15 cellular contexts compared by ENCODE assay signal in the genomic region with DNA sequence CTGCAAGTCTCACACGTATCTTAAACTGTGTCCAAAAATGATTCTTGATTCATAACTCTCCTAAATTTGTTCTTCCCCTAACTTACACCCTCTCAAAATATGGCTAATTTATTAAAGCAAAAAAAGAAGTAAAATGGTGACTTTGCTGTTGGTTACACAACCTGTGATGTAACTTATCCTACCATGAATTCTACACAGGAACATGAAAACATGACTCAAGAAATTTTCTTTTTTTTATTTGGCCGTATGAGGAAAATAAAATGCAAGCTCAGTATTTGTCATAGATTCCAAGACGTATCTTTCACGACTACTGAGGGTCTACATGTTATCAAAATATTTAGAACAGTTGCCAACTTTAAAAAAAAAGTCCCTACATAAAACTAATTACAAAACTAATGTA. TPM values are rescaled to one million over a fixed set of nuclear protein-coding genes. Genes with fewer than 3 reads are reported as not detected.
A peak's percentile ranks its signal among the peaks of the same experiment; 100 is the strongest.
DNase-seq lines count a peak whose midpoint lies in the region; ATAC-seq, FAIRE-seq and TF ChIP-seq lines count a peak whose summit lies in the region.
"Had no signal": no experiment of that assay in that cellular context is flagged by ENCODE, and none has a peak within 500 bp of the region (broad histone marks: within the 10 kb centered on the region; RNA-seq: fewer than 3 reads in every experiment).

No MANE protein-coding gene starts in this region.

- no peaks in the 10 kb centered on the region for H3K79me2 ChIP-seq in K562 (ENCODE audit: control insufficient read depth, insufficient read depth, low read length)
- H3K79me2 ChIP-seq in hepatocyte = peaks cover 94% of the 10 kb centered on the region

- no peak overlapping the region for H3K4ac ChIP-seq in IMR-90 (ENCODE audit: low read depth, low read length)

- no peak overlapping the region for H2BK20ac ChIP-seq in IMR-90 (ENCODE audit: low read depth, low read length)

- ATAC-seq in IMR-90 (ENCODE audit: low read depth) (no peak), K562 (no peak), GM19463 (IDR thresholded peaks at IDR 0.05; ENCODE audit: unreplicated experiment) (no peak)

- H4K8ac ChIP-seq in IMR-90 (ENCODE audit: low read depth in 2 of 2, low read length in 2 of 2) = no peak overlapping the region

- TF ChIP-seq POLR2A in IMR-90 (IDR thresholded peaks at IDR 0.05; ENCODE audit: low read depth, low read length) (no peak), K562 (conservative IDR thresholded peaks at IDR 0.05) (no peak)

- H3K14ac ChIP-seq in IMR-90 (replicated peaks; ENCODE audit: low read depth, low read length) = no peak overlapping the region

- H4K5ac ChIP-seq in IMR-90 (ENCODE audit: low read depth, low read length) = no peak overlapping the region

- H3K9me1 ChIP-seq in IMR-90 (ENCODE audit: insufficient read depth, low read length) = peaks cover 8% of the 10 kb centered on the region
- H3K9me1 ChIP-seq in K562 (ENCODE audit: control insufficient read depth, insufficient read depth, low read length) = no peaks in the 10 kb centered on the region

- H2AK5ac ChIP-seq in IMR-90 (ENCODE audit: low read depth, low read length) = no peak overlapping the region

- TF ChIP-seq EP300 in K562 (IDR thresholded peaks at IDR 0.05; ENCODE audit: low read length) = no peak

- H3K9ac ChIP-seq in IMR-90 (ENCODE audit: low read depth, low read length) = no peak overlapping the region
- H3K9ac ChIP-seq in K562 (ENCODE audit: insufficient read depth in 1 of 2, low read depth in 2 of 2, low read length in 2 of 2) = no peak overlapping the region
- H3K9ac ChIP-seq: BLaER1, SK-N-SH had no signal

- H2AK9ac ChIP-seq in IMR-90 (replicated peaks; ENCODE audit: low read depth, low read length, poor library complexity) = no peak overlapping the region

- BruUV-seq in IMR-90 (replicated peaks; lab: Mats Ljungman, UMichigan) (no TSS peak), K562 (replicated peaks; lab: Mats Ljungman, UMichigan) (no TSS peak)

- TF ChIP-seq CTCF in IMR-90 (conservative IDR thresholded peaks at IDR 0.05; ENCODE audit: low read depth, low read length) (no peak), K562 (IDR thresholded peaks at IDR 0.05 in 2 of 3, conservative IDR thresholded peaks at IDR 0.05 in 1 of 3; ENCODE audit: insufficient read depth in 2 of 3, low read depth in 1 of 3, low read length in 3 of 3) (no peak), hepatocyte (IDR thresholded peaks at IDR 0.05; ENCODE audit: poor library complexity) (no peak)

- H3K4me1 ChIP-seq in IMR-90 (ENCODE audit: control insufficient read depth, insufficient read depth, low read length) = peaks cover 13% of the 10 kb centered on the region
- H3K4me1 ChIP-seq in K562 (replicated peaks in 1 of 2; ENCODE audit: control insufficient read depth in 2 of 2, insufficient read depth in 2 of 2, low read length in 2 of 2) = no peaks in the 10 kb centered on the region
- peaks cover 20% of the 10 kb centered on the region for H3K4me1 ChIP-seq in hepatocyte (ENCODE audit: insufficient read depth)
- H3K4me1 ChIP-seq: HAP-1 had no signal

- H3K4me2 ChIP-seq in IMR-90 (ENCODE audit: low read depth, low read length) (no peak overlapping the region), K562 (ENCODE audit: insufficient read depth, low read length) (no peak overlapping the region), hepatocyte (no peak overlapping the region)
- H3K4me2 ChIP-seq: BLaER1, PC-9, SK-N-SH had no signal

- CTCF ChIA-PET in IMR-90 (lab: Yijun Ruan, JAX) = no interaction called here
- CTCF ChIA-PET in K562 (lab: Yijun Ruan, JAX; ENCODE audit: low intra/inter-chr PET ratio) = interaction anchor here (0.6 kb wide), 1 partner anchor 70 kb away, joined by 3 read pairs; no protein-coding TSS in a partner anchor

- TF ChIP-seq RAD21 in IMR-90 (IDR thresholded peaks at IDR 0.05; ENCODE audit: low read length) (no peak), K562 (CRISPR knock-in tag; conservative IDR thresholded peaks at IDR 0.05 in 1 of 2, IDR thresholded peaks at IDR 0.05 in 1 of 2) (no peak)

- in situ Hi-C loops in IMR-90 (cut with MboI; ENCODE audit: low sequenced_read_pairs) = no loop called here
- in situ Hi-C loops in K562 (cut with MboI) = no loop called here

- H3K27ac ChIP-seq in IMR-90 (ENCODE audit: insufficient read depth, low read length) (no peak overlapping the region), K562 (ENCODE audit: extremely low read depth, low read depth, low read length) (no peak overlapping the region), hepatocyte (peak overlapping the region; percentile 41)
- H3K27ac ChIP-seq: BLaER1, PC-9 had no signal

- no CpG with 5 or more reads among the region's 4 CpGs for WGBS in IMR-90 (ENCODE audit: extremely low coverage in 2 of 2, insufficient read length in 1 of 2), 2 experiments
- whole genome bisulfite sequencing in K562 (ENCODE audit: insufficient coverage, low coverage, missing lambda C conversion rate) = 8% methylated on average over 4 of the region's 4 CpGs
- WGBS in hepatocyte (ENCODE audit: low lambda C conversion rate, missing lambda C conversion rate) = 89% methylated on average over 4 of the region's 4 CpGs

- POLR2A ChIA-PET in IMR-90 (lab: Charles Lee; ENCODE audit: unreplicated experiment) (no interaction called here), K562 (lab: Yijun Ruan, JAX) (no interaction called here)

- H3K9me3 ChIP-seq in IMR-90 (ENCODE audit: control insufficient read depth, insufficient read depth, low read length) (no peaks in the 10 kb centered on the region), K562 (replicated peaks; ENCODE audit: control insufficient read depth, insufficient read depth, low read depth, low read length) (no peaks in the 10 kb centered on the region), hepatocyte (ENCODE audit: low read depth) (no peaks in the 10 kb centered on the region)
- H3K9me3 ChIP-seq: BLaER1, HAP-1, SK-N-SH had no signal

- DNase-seq in IMR-90 (peak; percentile 10), K562 (ENCODE audit: extremely low read depth in 1 of 4, low spot score in 3 of 4) (no peak), hepatocyte (ENCODE audit: low spot score) (no peak), stromal cell of bone marrow (ENCODE audit: low read depth) (peak; percentile 21), activated T-cell treated with anti-CD3 and anti-CD28 coated beads for 4 hours (no peak)
- no peak for DNase-seq in activated T-cell treated with anti-CD3 and anti-CD28 coated beads, Interleukin-2, amount 50 U/mL, for 48 hours
- DNase-seq: NCI-H1436 treated with DMSO at 0.1 percent for 48 hours, NCI-H446, NCI-H748 treated with DMSO at 0.1 percent for 48 hours, PC-9, Right ventricle myocardium superior, SK-N-SH had no signal

- no peaks in the 10 kb centered on the region for H3K9me2 ChIP-seq in hepatocyte (replicated peaks; ENCODE audit: insufficient read depth)
- H3K9me2 ChIP-seq: SK-N-SH had no signal

- no peak overlapping the region for H3K56ac ChIP-seq in IMR-90 (ENCODE audit: extremely low read depth, insufficient read depth, low read length)

- H3K27me3 ChIP-seq in IMR-90 (ENCODE audit: control insufficient read depth, insufficient read depth, low read length) (no peaks in the 10 kb centered on the region), K562 (ENCODE audit: control insufficient read depth in 2 of 2, insufficient read depth in 2 of 2, low read length in 2 of 2) (no peaks in the 10 kb centered on the region), hepatocyte (no peaks in the 10 kb centered on the region)
- H3K27me3 ChIP-seq: BLaER1 had no signal

- dilution Hi-C loops in IMR-90 (cut with HindIII; ENCODE audit: low sequenced_read_pairs, unreplicated experiment) = no loop called here

- no peak for FAIRE-seq in K562 (lab: Jason Lieb, UNC)

- H2AFZ ChIP-seq in IMR-90 (replicated peaks; ENCODE audit: low read length, poor library complexity) = no peak overlapping the region
- no peak overlapping the region for H2AFZ ChIP-seq in K562 (ENCODE audit: low read depth, low read length)
- no peak overlapping the region for H2AFZ ChIP-seq in hepatocyte
- H2AFZ ChIP-seq: PC-9 had no signal

- intact Hi-C loops in IMR-90 (cut with micrococcal nuclease) = no loop called here
- intact Hi-C loops in K562 (cut with micrococcal nuclease) = no loop called here

- no peaks in the 10 kb centered on the region; the same call in 1 of the 2 replicates for H3K36me3 ChIP-seq in IMR-90 (ENCODE audit: control insufficient read depth, insufficient read depth, low read length)
- H3K36me3 ChIP-seq in K562 (ENCODE audit: control insufficient read depth, insufficient read depth, low read length) = no peaks in the 10 kb centered on the region
- H3K36me3 ChIP-seq in hepatocyte (replicated peaks; ENCODE audit: insufficient read depth, low read depth) = no peaks in the 10 kb centered on the region
- H3K36me3 ChIP-seq: BLaER1, HAP-1 had no signal

- H3K23ac ChIP-seq in IMR-90 (ENCODE audit: low read depth, low read length) = no peak overlapping the region

- no peak overlapping the region for H2BK15ac ChIP-seq in IMR-90 (ENCODE audit: low read depth, low read length)

- no peak overlapping the region for H2BK5ac ChIP-seq in IMR-90 (ENCODE audit: low read depth, low read length, poor library complexity, severe bottlenecking)

- no peak overlapping the region for H2BK120ac ChIP-seq in IMR-90 (ENCODE audit: low read depth, low read length)

- H4K20me1 ChIP-seq in IMR-90 (ENCODE audit: insufficient read depth, low read length) = peaks cover 12% of the 10 kb centered on the region
- 0 out of 2 replicates have a peak, but pooled peaks cover 7% of the 10 kb centered on the region for H4K20me1 ChIP-seq in K562 (replicated peaks; ENCODE audit: control insufficient read depth, insufficient read depth, low read length)
- peaks cover 3% of the 10 kb centered on the region for H4K20me1 ChIP-seq in hepatocyte (ENCODE audit: insufficient read depth, poor library complexity, severe bottlenecking)
- H4K20me1 ChIP-seq: BLaER1 had no signal

- no peak overlapping the region for H4K91ac ChIP-seq in IMR-90 (ENCODE audit: insufficient read depth, low read depth, low read length)

- no peak overlapping the region for H3K18ac ChIP-seq in IMR-90 (ENCODE audit: low read depth, low read length)

- H3K4me3 ChIP-seq in IMR-90 (ENCODE audit: insufficient read depth, low read depth, low read length) (no peak overlapping the region), K562 (no peak overlapping the region), hepatocyte (no peak overlapping the region)
- H3K4me3 ChIP-seq: BLaER1, HAP-1, PC-9 had no signal

- peaks cover 22 to 45% of the 10 kb centered on the region in 2 experiments for H3K79me1 ChIP-seq in IMR-90 (ENCODE audit: low read depth in 1 of 2, low read length in 2 of 2)

RNA-seq across cellular contexts. Expression of a gene that starts 9.2 kb away (rescaled TPM):
- total RNA-seq in IMR-90 (2012; rRNA removed) = 10.4 and 13.9 TPM in 2 replicates
- 1.6 and 1.9 TPM in 2 replicates for polyA plus RNA-seq in IMR-90 (2012; rRNA removed)
- 0.35 and 0.54 TPM in 2 replicates for polyA plus RNA-seq in IMR-90 (2012; cell fraction: cytosol; rRNA removed)
- 0.50 and 4.3 TPM in 2 replicates for polyA plus RNA-seq in IMR-90 (2012; cell fraction: nucleus; rRNA removed; ENCODE audit: low replicate concordance)
- 6.4 and 14.6 TPM in 2 replicates for total RNA-seq in K562 (2011; cell fraction: chromatin; rRNA removed; ENCODE audit: low replicate concordance)
- total RNA-seq in K562 (2011; cell fraction: nucleolus; rRNA removed) = 3.0 and 3.2 TPM in 2 replicates
- total RNA-seq in K562 (2011; cell fraction: nucleoplasm; rRNA removed) = 3.6 and 9.8 TPM in 2 replicates
- 3.8 TPM in 2 replicates for total RNA-seq in K562 (2014; rRNA removed)
- 3.3 and 4.2 TPM in 2 replicates for total RNA-seq in K562 (2014; rRNA removed; fragmentation: Illumina TruSeq; extraction: Trizol)
- total RNA-seq in K562 (2015; rRNA removed; fragmentation: Illumina TruSeq; extraction: Trizol) = 3.1 and 3.4 TPM in 2 replicates
- 3.4 and 3.7 TPM in 2 replicates for total RNA-seq in K562 (2021)
- 0.74 and 5.7 TPM in 2 replicates for polyA plus RNA-seq in K562 (2011; rRNA removed)
- 0.25 and 1.3 TPM in 2 replicates for polyA plus RNA-seq in K562 (2011; cell fraction: cytosol; rRNA removed)
- 0.87 and 4.5 TPM in 2 replicates for polyA plus RNA-seq in K562 (2011; cell fraction: nucleus; rRNA removed)
- 2.1 and 2.2 TPM in 2 replicates for polyA plus RNA-seq in K562 (2012)
- 1.7 and 1.8 TPM in 2 replicates for polyA plus RNA-seq in K562 (2014; fragmentation: Illumina TruSeq; extraction: Trizol)
- under 1 TPM; 0.43 to 0.61 TPM for polyA plus RNA-seq in K562 (2014; fragmentation: Nextera tagmentation; extraction: Ambion mirVana)
- 0.94 and 1.3 TPM in 2 replicates for polyA plus RNA-seq in K562 (2014; rRNA removed)
- 4.0 and 23.0 TPM in 2 replicates for polyA minus RNA-seq in K562 (2011; rRNA and poly(A)+ RNA removed)
- polyA minus RNA-seq in K562 (2011; cell fraction: cytosol; rRNA and poly(A)+ RNA removed) = 1.4 and 7.7 TPM in 2 replicates
- polyA minus RNA-seq in K562 (2011; cell fraction: nucleus; rRNA and poly(A)+ RNA removed) = 3.1 and 7.5 TPM in 2 replicates
- total RNA-seq in hepatocyte = 61.3 and 83.8 TPM in 2 replicates
- polyA plus RNA-seq in hepatocyte = 50.2 and 69.2 TPM in 2 replicates

Comparison
In these comparisons a context has a peak if more than half of its experiments do, and no peak if none do; other contexts are left out.
1. DNase-seq: peak in IMR-90 (single experiment) and stromal cell of bone marrow (single experiment); none in K562 (0 of 4), hepatocyte (single experiment), activated T-cell treated with anti-CD3 and anti-CD28 coated beads for 4 hours (single experiment) and activated T-cell treated with anti-CD3 and anti-CD28 coated beads, Interleukin-2, amount 50 U/mL, for 48 hours (0 of 2).